ENCODE assay signal across 25 cellular contexts in the genomic region with DNA sequence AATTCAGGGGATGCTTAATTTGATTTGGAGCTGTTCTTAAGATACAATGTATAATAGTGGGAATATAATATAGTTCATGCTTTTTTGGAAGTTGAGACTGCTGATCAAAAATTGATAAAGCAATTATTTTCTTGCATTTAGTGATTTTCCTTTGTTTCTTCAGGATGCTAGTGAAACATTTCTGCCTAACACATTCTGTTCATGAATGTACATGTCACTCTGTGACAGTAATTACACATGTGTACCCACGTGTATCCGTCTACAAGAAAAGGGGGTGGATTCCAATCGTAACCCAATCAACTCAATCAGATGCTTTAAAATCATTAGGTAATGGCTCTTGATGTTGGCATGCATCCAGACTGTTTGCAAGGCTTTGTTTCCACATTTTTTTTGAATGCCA.
"Had no signal": no experiment of that assay in that cellular context is flagged by ENCODE, and none has a peak within 500 bp of the region (broad histone marks: within the 10 kb centered on the region; RNA-seq: fewer than 3 reads in every experiment).

No MANE protein-coding gene starts in this region.

- H3K27ac Mint-ChIP-seq: activated CD4-positive, alpha-beta memory T cell treated with anti-CD3 and anti-CD28 coated beads for 36 hours; activated CD4-positive, alpha-beta T cell treated with anti-CD3 and anti-CD28 coated beads, Interleukin-2, amount 10 ng/mL, durations not matched to agents 7 days and 5 days; activated naive CD4-positive, alpha-beta T cell treated with anti-CD3 and anti-CD28 coated beads, Interleukin-2, amount 50 U/mL, for 72 hours; activated naive CD8-positive, alpha-beta T cell treated with anti-CD3 and anti-CD28 coated beads, Interleukin-2, amount 50 U/mL, for 24 hours had no signal

- H3K9me3 Mint-ChIP-seq: activated CD4-positive, alpha-beta memory T cell treated with anti-CD3 and anti-CD28 coated beads for 36 hours; activated CD4-positive, alpha-beta T cell treated with anti-CD3 and anti-CD28 coated beads, Interleukin-2, amount 10 ng/mL, durations not matched to agents 7 days and 5 days; activated naive CD4-positive, alpha-beta T cell treated with anti-CD3 and anti-CD28 coated beads, Interleukin-2, amount 50 U/mL, for 72 hours; activated naive CD8-positive, alpha-beta T cell treated with anti-CD3 and anti-CD28 coated beads, Interleukin-2, amount 50 U/mL, for 24 hours; activated T-cell treated with anti-CD3 and anti-CD28 coated beads, Interleukin-2, amount 50 U/mL, for 4 hours had no signal

- H3K36me3 ChIP-seq: Peyer's patch, SJCRH30 had no signal

- ATAC-seq: activated naive CD4-positive, alpha-beta T cell treated with anti-CD3 and anti-CD28 coated beads, Interleukin-2, amount 50 U/mL, for 72 hours; activated naive CD8-positive, alpha-beta T cell treated with anti-CD3 and anti-CD28 coated beads, Interleukin-2, amount 50 U/mL, for 24 hours; activated T-cell treated with anti-CD3 and anti-CD28 coated beads, Interleukin-2, amount 50 U/mL, for 4 hours had no signal

- H3K27me3 ChIP-seq: Peyer's patch, SJCRH30 had no signal

- DNase-seq: activated CD4-positive, alpha-beta memory T cell treated with anti-CD3 and anti-CD28 coated beads for 36 hours; activated CD4-positive, alpha-beta T cell treated with anti-CD3 and anti-CD28 coated beads, Interleukin-2, amount 10 ng/mL, durations not matched to agents 7 days and 5 days; activated CD4-positive, CD25-positive, alpha-beta regulatory T cell; activated CD8-positive, alpha-beta memory T cell treated with anti-CD3 and anti-CD28 coated beads for 24 hours; activated effector memory CD4-positive, alpha-beta T cell treated with anti-CD3 and anti-CD28 coated beads, Interleukin-2, amount 50 U/mL, for 16 hours; activated naive CD4-positive, alpha-beta T cell treated with Interleukin-2 at 50 U/mL for 16 hours; activated naive CD8-positive, alpha-beta T cell treated with anti-CD3 and anti-CD28 coated beads, Interleukin-2, amount 50 U/mL, for 24 hours; activated T-cell treated with anti-CD3 and anti-CD28 coated beads, Interleukin-2, amount 50 U/mL, for 4 hours; amniotic stem cell; cerebellar nuclear complex; KG1; NCI-H1048; NCI-H187; NCI-H2081; NCI-H2171 treated with DMSO at 0.1 percent for 48 hours; NCI-H226; NCI-H526 treated with DMSO at 0.1 percent for 48 hours; Peyer's patch; Right ventricle myocardium superior; SJCRH30; SK-N-SH; T-helper 1 cell had no signal

- H3K27ac ChIP-seq: Peyer's patch, RWPE1, SJCRH30, VCaP had no signal

- H3K27me3 Mint-ChIP-seq: activated CD4-positive, alpha-beta T cell treated with anti-CD3 and anti-CD28 coated beads, Interleukin-2, amount 10 ng/mL, durations not matched to agents 7 days and 5 days had no signal

- H3K4me3 Mint-ChIP-seq: activated CD4-positive, alpha-beta memory T cell treated with anti-CD3 and anti-CD28 coated beads for 36 hours; activated CD4-positive, alpha-beta T cell treated with anti-CD3 and anti-CD28 coated beads, Interleukin-2, amount 10 ng/mL, durations not matched to agents 7 days and 5 days; activated naive CD8-positive, alpha-beta T cell treated with anti-CD3 and anti-CD28 coated beads, Interleukin-2, amount 50 U/mL, for 24 hours; activated T-cell treated with anti-CD3 and anti-CD28 coated beads, Interleukin-2, amount 50 U/mL, for 4 hours had no signal

- H3K4me3 ChIP-seq: Peyer's patch, SJCRH30 had no signal

- H3K9ac ChIP-seq: SK-N-SH had no signal

- H3K36me3 Mint-ChIP-seq: activated CD4-positive, alpha-beta memory T cell treated with anti-CD3 and anti-CD28 coated beads for 36 hours had no signal

- H3K9me3 ChIP-seq: Peyer's patch, SJCRH30, SK-N-SH had no signal
